In the genomic region with DNA sequence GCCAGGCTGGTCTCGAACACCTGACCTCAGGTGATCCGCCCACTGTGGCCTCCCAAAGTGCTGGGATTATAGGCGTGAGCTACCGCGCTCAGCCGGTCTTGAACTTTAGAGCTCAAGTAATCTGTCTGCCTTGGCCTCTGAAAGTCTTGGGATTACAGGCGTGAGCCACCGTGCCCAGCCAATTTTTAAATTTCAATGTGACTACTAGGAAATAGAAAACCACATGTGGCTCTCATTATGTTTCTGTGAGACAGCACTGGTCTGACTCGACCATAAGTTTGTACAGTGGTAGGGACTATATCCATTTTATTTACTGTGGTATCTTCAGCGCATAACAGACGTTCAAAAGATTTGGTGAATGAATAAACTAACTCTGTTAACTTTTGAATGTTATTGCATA, we compare ENCODE assay signal across 12 cellular contexts. TPM values are rescaled to one million over a fixed set of nuclear protein-coding genes. Genes with fewer than 3 reads are reported as not detected.
A peak's percentile ranks its signal among the peaks of the same experiment; 100 is the strongest.
DNase-seq lines count a peak whose midpoint lies in the region; ATAC-seq and TF ChIP-seq lines count a peak whose summit lies in the region.
"Had no signal": no experiment of that assay in that cellular context is flagged by ENCODE, and none has a peak within 500 bp of the region (broad histone marks: within the 10 kb centered on the region; RNA-seq: fewer than 3 reads in every experiment).

No MANE protein-coding gene starts in this region.

- H3K27ac Mint-ChIP-seq in GM23338 (0 out of 2 replicates have a peak overlapping the region, but pooled peaks have one; percentile 59), WTC11 (peak overlapping the region; percentile 76)
- H3K27ac Mint-ChIP-seq: activated naive CD8-positive, alpha-beta T cell treated with anti-CD3 and anti-CD28 coated beads, Interleukin-2, amount 10 ng/mL, durations not matched to agents 7 days and 5 days; T-helper 1 cell treated with Interleukin-12 subunit alpha and Interleukin-12 subunit beta and Interleukin-4 antibody, amounts not matched to agents 30 μg/mL and 1 μg/mL, for 36 hours had no signal

- H3K36me3 Mint-ChIP-seq in GM23338 (ENCODE audit: low read depth) (no peaks in the 10 kb centered on the region; the same call in 2 of the 3 replicates), WTC11 (no peaks in the 10 kb centered on the region)

- H3K27ac ChIP-seq in GM23338 (ENCODE audit: low read depth) (peak overlapping the region; percentile 36; the same call in 1 of the 2 replicates), osteoblast (ENCODE audit: low read depth, low read length) (peak overlapping the region; percentile 56)
- H3K27ac ChIP-seq: coronary artery, thoracic aorta had no signal

- peaks cover 30% of the 10 kb centered on the region; the same call in 1 of the 2 replicates for H4K20me1 ChIP-seq in GM23338 (replicated peaks; ENCODE audit: insufficient read depth)
- peaks cover 11% of the 10 kb centered on the region for H4K20me1 ChIP-seq in osteoblast (ENCODE audit: insufficient read depth, low read length)

- H3K4me1 ChIP-seq in GM23338 (ENCODE audit: insufficient read depth) (peaks cover 61% of the 10 kb centered on the region), osteoblast (ENCODE audit: insufficient read depth, low read length) (peaks cover 30% of the 10 kb centered on the region)
- H3K4me1 ChIP-seq: Caco-2 had no signal

- H3K9me3 ChIP-seq in osteoblast (ENCODE audit: low read depth, low read length): no peaks in the 10 kb centered on the region
- H3K9me3 ChIP-seq: Caco-2, thoracic aorta had no signal

- ATAC-seq in GM23338 (no peak), WTC11 (no peak), left lobe of liver (no peak)

- H3K9me3 Mint-ChIP-seq in GM23338 (no peaks in the 10 kb centered on the region), WTC11 (no peaks in the 10 kb centered on the region)
- H3K9me3 Mint-ChIP-seq: activated naive CD8-positive, alpha-beta T cell treated with anti-CD3 and anti-CD28 coated beads, Interleukin-2, amount 10 ng/mL, durations not matched to agents 7 days and 5 days; T-helper 1 cell treated with Interleukin-12 subunit alpha and Interleukin-12 subunit beta and Interleukin-4 antibody, amounts not matched to agents 30 μg/mL and 1 μg/mL, for 36 hours had no signal

- CTCF ChIA-PET in BJ (lab: Yijun Ruan, JAX) (interaction anchor here (0.9 kb wide), 1 partner anchor 13 kb away, joined by 3 read pairs; no protein-coding TSS in a partner anchor), WTC11 (lab: Charles Lee) (interaction anchor here (1.5 kb wide), 1 partner anchor 15 kb away, joined by 3 read pairs; no protein-coding TSS in a partner anchor)

- H3K36me3 ChIP-seq in BJ (ENCODE audit: control insufficient read depth, insufficient read depth, low read length) (no peaks in the 10 kb centered on the region), GM23338 (ENCODE audit: insufficient read depth) (no peaks in the 10 kb centered on the region), osteoblast (ENCODE audit: insufficient read depth, low read length) (no peaks in the 10 kb centered on the region)
- H3K36me3 ChIP-seq: thoracic aorta had no signal

- H3F3A ChIP-seq in GM23338 (replicated peaks; ENCODE audit: low read depth): no peaks in the 10 kb centered on the region

- H3K4me3 ChIP-seq in BJ (ENCODE audit: low read depth, low read length): no peak overlapping the region
- H3K4me3 ChIP-seq in GM23338: no peak overlapping the region
- peak overlapping the region; percentile 28 for H3K4me3 ChIP-seq in osteoblast (ENCODE audit: insufficient read depth, low read length)
- H3K4me3 ChIP-seq: coronary artery, thoracic aorta had no signal

- H3K27me3 ChIP-seq in BJ (ENCODE audit: control insufficient read depth, insufficient read depth, low read length): no peaks in the 10 kb centered on the region
- H3K27me3 ChIP-seq in GM23338 (ENCODE audit: insufficient read depth): no peaks in the 10 kb centered on the region
- no peaks in the 10 kb centered on the region for H3K27me3 ChIP-seq in osteoblast (ENCODE audit: insufficient read depth, low read length)

- DNase-seq in BJ (ENCODE audit: low read depth) (peak; percentile 34), GM23338 (ENCODE audit: low spot score) (no peak), WTC11 (ENCODE audit: low spot score) (no peak), osteoblast (ENCODE audit: insufficient read length, low spot score, missing footprints) (no peak), left lobe of liver (ENCODE audit: low spot score) (no peak), NCI-H146 (lab: John Stamatoyannopoulos, UW) (no peak)
- DNase-seq in stimulated activated CD4-positive, alpha-beta T cell treated with anti-CD3 and anti-CD28 coated beads, Interleukin-2, amount 100 ng/mL, for 24 hours: no peak
- DNase-seq: activated naive CD8-positive, alpha-beta T cell treated with anti-CD3 and anti-CD28 coated beads, Interleukin-2, amount 10 ng/mL, durations not matched to agents 7 days and 5 days; Caco-2 had no signal

- POLR2A ChIA-PET in BJ (lab: Charles Lee) (no interaction called here), WTC11 (lab: Charles Lee) (no interaction called here)

- no peak overlapping the region; the same call in 1 of the 2 replicates for H3K4me2 ChIP-seq in GM23338
- peak overlapping the region; percentile 70 for H3K4me2 ChIP-seq in osteoblast (ENCODE audit: insufficient read depth, low read length)

- H2AFZ ChIP-seq in GM23338 (no peak overlapping the region), osteoblast (ENCODE audit: low read length) (no peak overlapping the region)

- H3K4me1 Mint-ChIP-seq in GM23338: peaks cover 49% of the 10 kb centered on the region
- peaks cover 64% of the 10 kb centered on the region for H3K4me1 Mint-ChIP-seq in WTC11

- H3K27me3 Mint-ChIP-seq in GM23338 (ENCODE audit: insufficient read depth, low read depth, poor library complexity): no peaks in the 10 kb centered on the region
- no peaks in the 10 kb centered on the region for H3K27me3 Mint-ChIP-seq in WTC11 (ENCODE audit: low read depth)
- H3K27me3 Mint-ChIP-seq: activated naive CD8-positive, alpha-beta T cell treated with anti-CD3 and anti-CD28 coated beads, Interleukin-2, amount 10 ng/mL, durations not matched to agents 7 days and 5 days had no signal

- no peaks in the 10 kb centered on the region for H3K9me2 ChIP-seq in GM23338 (ENCODE audit: insufficient read depth)

- H3K79me2 ChIP-seq in GM23338 (replicated peaks; ENCODE audit: insufficient read depth): peaks cover 98% of the 10 kb centered on the region
- H3K79me2 ChIP-seq in osteoblast (ENCODE audit: insufficient read depth, low read length): peaks cover 95% of the 10 kb centered on the region

- TF ChIP-seq CTCF in BJ (IDR thresholded peaks at IDR 0.05; ENCODE audit: insufficient read depth, low read depth, low read length): no peak
- no peak for TF ChIP-seq CTCF in GM23338 (conservative IDR thresholded peaks at IDR 0.05; ENCODE audit: low read depth in 2 of 2)
- no peak for TF ChIP-seq CTCF in WTC11 (IDR thresholded peaks at IDR 0.05)
- no peak for TF ChIP-seq CTCF in osteoblast (IDR thresholded peaks at IDR 0.05; ENCODE audit: extremely low read depth, low read depth, low read length)

- H3K4me3 Mint-ChIP-seq in GM23338 (no peak overlapping the region), WTC11 (no peak overlapping the region)
- H3K4me3 Mint-ChIP-seq: activated naive CD8-positive, alpha-beta T cell treated with anti-CD3 and anti-CD28 coated beads, Interleukin-2, amount 10 ng/mL, durations not matched to agents 7 days and 5 days; T-helper 1 cell treated with Interleukin-12 subunit alpha and Interleukin-12 subunit beta and Interleukin-4 antibody, amounts not matched to agents 30 μg/mL and 1 μg/mL, for 36 hours had no signal

TF ChIP-seq in GM23338, 12 proteins besides CTCF, POLR2A, EP300 and RAD21:
- TF ChIP-seq POLR2AphosphoS5 (IDR thresholded peaks at IDR 0.05; ENCODE audit: low read depth) (no peak), EZH2 (IDR thresholded peaks at IDR 0.05; ENCODE audit: low read depth, unreplicated experiment) (no peak), CREB1 (CRISPR knock-in tag; IDR thresholded peaks at IDR 0.05; ENCODE audit: low read depth) (no peak), ZNF114 (CRISPR knock-in tag; IDR thresholded peaks at IDR 0.05) (no peak)

TF ChIP-seq in WTC11, 78 proteins besides CTCF, POLR2A, EP300 and RAD21 (continues in another document):
- TF ChIP-seq, protein P1, sequence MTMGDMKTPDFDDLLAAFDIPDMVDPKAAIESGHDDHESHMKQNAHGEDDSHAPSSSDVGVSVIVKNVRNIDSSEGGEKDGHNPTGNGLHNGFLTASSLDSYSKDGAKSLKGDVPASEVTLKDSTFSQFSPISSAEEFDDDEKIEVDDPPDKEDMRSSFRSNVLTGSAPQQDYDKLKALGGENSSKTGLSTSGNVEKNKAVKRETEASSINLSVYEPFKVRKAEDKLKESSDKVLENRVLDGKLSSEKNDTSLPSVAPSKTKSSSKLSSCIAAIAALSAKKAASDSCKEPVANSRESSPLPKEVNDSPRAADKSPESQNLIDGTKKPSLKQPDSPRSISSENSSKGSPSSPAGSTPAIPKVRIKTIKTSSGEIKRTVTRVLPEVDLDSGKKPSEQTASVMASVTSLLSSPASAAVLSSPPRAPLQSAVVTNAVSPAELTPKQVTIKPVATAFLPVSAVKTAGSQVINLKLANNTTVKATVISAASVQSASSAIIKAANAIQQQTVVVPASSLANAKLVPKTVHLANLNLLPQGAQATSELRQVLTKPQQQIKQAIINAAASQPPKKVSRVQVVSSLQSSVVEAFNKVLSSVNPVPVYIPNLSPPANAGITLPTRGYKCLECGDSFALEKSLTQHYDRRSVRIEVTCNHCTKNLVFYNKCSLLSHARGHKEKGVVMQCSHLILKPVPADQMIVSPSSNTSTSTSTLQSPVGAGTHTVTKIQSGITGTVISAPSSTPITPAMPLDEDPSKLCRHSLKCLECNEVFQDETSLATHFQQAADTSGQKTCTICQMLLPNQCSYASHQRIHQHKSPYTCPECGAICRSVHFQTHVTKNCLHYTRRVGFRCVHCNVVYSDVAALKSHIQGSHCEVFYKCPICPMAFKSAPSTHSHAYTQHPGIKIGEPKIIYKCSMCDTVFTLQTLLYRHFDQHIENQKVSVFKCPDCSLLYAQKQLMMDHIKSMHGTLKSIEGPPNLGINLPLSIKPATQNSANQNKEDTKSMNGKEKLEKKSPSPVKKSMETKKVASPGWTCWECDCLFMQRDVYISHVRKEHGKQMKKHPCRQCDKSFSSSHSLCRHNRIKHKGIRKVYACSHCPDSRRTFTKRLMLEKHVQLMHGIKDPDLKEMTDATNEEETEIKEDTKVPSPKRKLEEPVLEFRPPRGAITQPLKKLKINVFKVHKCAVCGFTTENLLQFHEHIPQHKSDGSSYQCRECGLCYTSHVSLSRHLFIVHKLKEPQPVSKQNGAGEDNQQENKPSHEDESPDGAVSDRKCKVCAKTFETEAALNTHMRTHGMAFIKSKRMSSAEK (CRISPR knock-in tag; IDR thresholded peaks at IDR 0.05; ENCODE audit: borderline replicate concordance): no peak

RNA-seq across cellular contexts. Expression of a gene that starts 9.1 kb away (rescaled TPM):
- polyA plus RNA-seq in BJ (2011; rRNA removed): 108 and 156 TPM in 2 replicates
- polyA minus RNA-seq in BJ (2011; rRNA and poly(A)+ RNA removed): 44.3 and 50.9 TPM in 2 replicates
- 292 and 346 TPM in 2 replicates for total RNA-seq in GM23338 (2014; rRNA removed; shearing (Covaris generic))
- 169 and 205 TPM in 2 replicates for polyA plus RNA-seq in GM23338 (2016; fragmentation: Nextera tagmentation; extraction: Ambion mirVana)
- 108 to 119 TPM (median 114 TPM) in 3 replicates for total RNA-seq in WTC11 (2021)
- 109 and 112 TPM in 2 replicates for total RNA-seq in osteoblast
- 36.4 TPM for total RNA-seq in left lobe of liver
